22 cellular contexts compared by ENCODE assay signal in genomic region chr3:106197532-106198187, GRCh38.
DNase-seq lines count a peak whose midpoint lies in the region; ATAC-seq and TF ChIP-seq lines count a peak whose summit lies in the region.
"Had no signal": no experiment of that assay in that cellular context is flagged by ENCODE, and none has a peak within 500 bp of the region (broad histone marks: within the 10 kb centered on the region; RNA-seq: fewer than 3 reads in every experiment).

No MANE protein-coding gene starts in this region.

- ATAC-seq in WTC11 (no peak), esophagus mucosa (no peak)
- ATAC-seq: upper lobe of right lung had no signal

- TF ChIP-seq CTCF in WTC11 (IDR thresholded peaks at IDR 0.05) (no peak), brain microvascular endothelial cell (IDR thresholded peaks at IDR 0.05; ENCODE audit: low read depth, low read length, missing control alignments) (no peak)

- no peak overlapping the region for H3K4me3 ChIP-seq in brain microvascular endothelial cell (ENCODE audit: low read depth, low read length)
- no peak overlapping the region for H3K4me3 ChIP-seq in CD8-positive, alpha-beta memory T cell (ENCODE audit: low read length)
- no peak overlapping the region for H3K4me3 ChIP-seq in CD4-positive, alpha-beta memory T cell (ENCODE audit: low read length in 2 of 2)
- H3K4me3 ChIP-seq: breast epithelium, coronary artery, GM23248, lung, PC-9, spleen, upper lobe of right lung had no signal

- POLR2A ChIA-PET in activated CD4-positive, alpha-beta memory T cell treated with anti-CD3 and anti-CD28 coated beads for 36 hours (lab: Charles Lee) = no interaction called here
- POLR2A ChIA-PET in activated CD4-positive, alpha-beta memory T cell treated with anti-CD3 and anti-CD28 coated beads, Interleukin-2, amount 10 ng/mL, durations not matched to agents 7 days and 5 days (lab: Charles Lee) = no interaction called here
- POLR2A ChIA-PET in WTC11 (lab: Charles Lee) = no interaction called here
- POLR2A ChIA-PET in CD8-positive, alpha-beta memory T cell (lab: Charles Lee) = no interaction called here
- POLR2A ChIA-PET in CD4-positive, alpha-beta memory T cell (lab: Charles Lee; ENCODE audit: partially characterized antibody) = no interaction called here

- H3K4me1 Mint-ChIP-seq in activated CD4-positive, alpha-beta memory T cell treated with anti-CD3 and anti-CD28 coated beads for 36 hours (ENCODE audit: low read depth) = peaks cover 9% of the 10 kb centered on the region
- H3K4me1 Mint-ChIP-seq in activated CD4-positive, alpha-beta memory T cell treated with anti-CD3 and anti-CD28 coated beads, Interleukin-2, amount 10 ng/mL, durations not matched to agents 7 days and 5 days = peaks cover 7% of the 10 kb centered on the region
- no peaks in the 10 kb centered on the region for H3K4me1 Mint-ChIP-seq in WTC11
- H3K4me1 Mint-ChIP-seq in stimulated activated naive CD8-positive, alpha-beta T cell treated with anti-CD3 and anti-CD28 coated beads, Interleukin-15, Interleukin-2, amounts not matched to agents 100 ng/mL and 50 ng/mL, for 24 hours (ENCODE audit: low read depth) = peaks cover 18% of the 10 kb centered on the region
- H3K4me1 Mint-ChIP-seq in CD8-positive, alpha-beta memory T cell = peaks cover 6 to 13% (median 13%) of the 10 kb centered on the region in 3 donors
- H3K4me1 Mint-ChIP-seq in CD4-positive, alpha-beta memory T cell = peaks cover 3 to 8% (median 4%) of the 10 kb centered on the region in 4 donors

- H3K9me3 ChIP-seq in CD8-positive, alpha-beta memory T cell (ENCODE audit: low read length) = no peaks in the 10 kb centered on the region
- H3K9me3 ChIP-seq in CD4-positive, alpha-beta memory T cell (ENCODE audit: control insufficient read depth in 1 of 2, low read length in 2 of 2) = no peaks in the 10 kb centered on the region
- H3K9me3 ChIP-seq: BE2C, breast epithelium, spleen, upper lobe of right lung had no signal

- H3K27me3 Mint-ChIP-seq in activated CD4-positive, alpha-beta memory T cell treated with anti-CD3 and anti-CD28 coated beads for 36 hours = no peaks in the 10 kb centered on the region
- peaks cover 2% of the 10 kb centered on the region for H3K27me3 Mint-ChIP-seq in activated CD4-positive, alpha-beta memory T cell treated with anti-CD3 and anti-CD28 coated beads, Interleukin-2, amount 10 ng/mL, durations not matched to agents 7 days and 5 days
- H3K27me3 Mint-ChIP-seq in WTC11 (ENCODE audit: low read depth) = no peaks in the 10 kb centered on the region
- no peaks in the 10 kb centered on the region for H3K27me3 Mint-ChIP-seq in stimulated activated naive CD8-positive, alpha-beta T cell treated with anti-CD3 and anti-CD28 coated beads, Interleukin-15, Interleukin-2, amounts not matched to agents 100 ng/mL and 50 ng/mL, for 24 hours
- peaks cover 0 to 2% of the 10 kb centered on the region in 2 donors for H3K27me3 Mint-ChIP-seq in CD8-positive, alpha-beta memory T cell
- H3K27me3 Mint-ChIP-seq in CD4-positive, alpha-beta memory T cell = peaks cover 0 to 2% of the 10 kb centered on the region in 2 donors

- no peaks in the 10 kb centered on the region for H3K36me3 Mint-ChIP-seq in activated CD4-positive, alpha-beta memory T cell treated with anti-CD3 and anti-CD28 coated beads for 36 hours
- H3K36me3 Mint-ChIP-seq in activated CD4-positive, alpha-beta memory T cell treated with anti-CD3 and anti-CD28 coated beads, Interleukin-2, amount 10 ng/mL, durations not matched to agents 7 days and 5 days (ENCODE audit: low read depth) = peaks cover 33% of the 10 kb centered on the region
- no peaks in the 10 kb centered on the region for H3K36me3 Mint-ChIP-seq in WTC11
- H3K36me3 Mint-ChIP-seq in stimulated activated naive CD8-positive, alpha-beta T cell treated with anti-CD3 and anti-CD28 coated beads, Interleukin-15, Interleukin-2, amounts not matched to agents 100 ng/mL and 50 ng/mL, for 24 hours (ENCODE audit: low read depth) = peaks cover 15% of the 10 kb centered on the region
- H3K36me3 Mint-ChIP-seq in CD8-positive, alpha-beta memory T cell = peaks cover 0 to 26% (median 9%) of the 10 kb centered on the region in 3 donors
- H3K36me3 Mint-ChIP-seq in CD4-positive, alpha-beta memory T cell = peaks cover 0 to 19% of the 10 kb centered on the region in 2 donors

- no peak overlapping the region for H3K4me3 Mint-ChIP-seq in activated CD4-positive, alpha-beta memory T cell treated with anti-CD3 and anti-CD28 coated beads for 36 hours
- no peak overlapping the region for H3K4me3 Mint-ChIP-seq in activated CD4-positive, alpha-beta memory T cell treated with anti-CD3 and anti-CD28 coated beads, Interleukin-2, amount 10 ng/mL, durations not matched to agents 7 days and 5 days
- H3K4me3 Mint-ChIP-seq in WTC11 = no peak overlapping the region
- no peak overlapping the region for H3K4me3 Mint-ChIP-seq in stimulated activated naive CD8-positive, alpha-beta T cell treated with anti-CD3 and anti-CD28 coated beads, Interleukin-15, Interleukin-2, amounts not matched to agents 100 ng/mL and 50 ng/mL, for 24 hours
- H3K4me3 Mint-ChIP-seq in CD8-positive, alpha-beta memory T cell = no peak overlapping the region
- no peak overlapping the region for H3K4me3 Mint-ChIP-seq in CD4-positive, alpha-beta memory T cell

- no peak overlapping the region for H3K27ac ChIP-seq in brain microvascular endothelial cell
- H3K27ac ChIP-seq in CD8-positive, alpha-beta memory T cell (ENCODE audit: low read depth, low read length) = no peak overlapping the region
- no peak overlapping the region for H3K27ac ChIP-seq in CD4-positive, alpha-beta memory T cell (ENCODE audit: low read depth, low read length)
- H3K27ac ChIP-seq: coronary artery, GM23248, PC-9, spleen, upper lobe of right lung had no signal

- H3K4me1 ChIP-seq in CD8-positive, alpha-beta memory T cell (ENCODE audit: insufficient read depth, low read length) = peaks cover 5% of the 10 kb centered on the region
- H3K4me1 ChIP-seq in CD4-positive, alpha-beta memory T cell (ENCODE audit: insufficient read depth, low read length) = no peaks in the 10 kb centered on the region
- H3K4me1 ChIP-seq: breast epithelium, spleen, upper lobe of right lung had no signal

- no peaks in the 10 kb centered on the region for H3K36me3 ChIP-seq in brain microvascular endothelial cell (replicated peaks)
- H3K36me3 ChIP-seq in CD8-positive, alpha-beta memory T cell (ENCODE audit: insufficient read depth, low read length) = no peaks in the 10 kb centered on the region
- no peaks in the 10 kb centered on the region for H3K36me3 ChIP-seq in CD4-positive, alpha-beta memory T cell (ENCODE audit: insufficient read depth, low read length)
- H3K36me3 ChIP-seq: BE2C, breast epithelium, spleen, upper lobe of right lung had no signal

- intact Hi-C loops in activated CD4-positive, alpha-beta memory T cell treated with anti-CD3 and anti-CD28 coated beads for 36 hours (cut with micrococcal nuclease) = no loop called here
- intact Hi-C loops in CD4-positive, alpha-beta memory T cell (cut with micrococcal nuclease) = no loop called here

- no peak for DNase-seq in activated CD4-positive, alpha-beta memory T cell treated with anti-CD3 and anti-CD28 coated beads for 36 hours
- no peak for DNase-seq in activated CD4-positive, alpha-beta memory T cell treated with anti-CD3 and anti-CD28 coated beads, Interleukin-2, amount 10 ng/mL, durations not matched to agents 7 days and 5 days
- DNase-seq in WTC11 (ENCODE audit: low spot score) (no peak), brain microvascular endothelial cell (peak; percentile 15)
- no peak for DNase-seq in CD8-positive, alpha-beta memory T cell
- no peak for DNase-seq in CD4-positive, alpha-beta memory T cell
- DNase-seq: activated CD4-positive, alpha-beta T cell treated with anti-CD3 and anti-CD28 coated beads, Interleukin-2, amount 50 U/mL, for 4 hours; BE2C; GM23248; NCI-H1048; NCI-H2029; NCI-H226; PC-9; SHP77; spleen; stimulated activated CD4-positive, alpha-beta T cell treated with anti-CD3 and anti-CD28 coated beads, Interleukin-4, amount 100 ng/mL, for 24 hours; upper lobe of right lung had no signal

- CTCF ChIA-PET in activated CD4-positive, alpha-beta memory T cell treated with anti-CD3 and anti-CD28 coated beads for 36 hours (lab: Charles Lee) = interaction anchor here (0.6 kb wide), 1 partner anchor 376 kb away, joined by 3 read pairs; no protein-coding TSS in a partner anchor
- CTCF ChIA-PET in activated CD4-positive, alpha-beta memory T cell treated with anti-CD3 and anti-CD28 coated beads, Interleukin-2, amount 10 ng/mL, durations not matched to agents 7 days and 5 days (lab: Charles Lee) = no interaction called here
- CTCF ChIA-PET in WTC11 (lab: Charles Lee) = no interaction called here
- CTCF ChIA-PET in CD8-positive, alpha-beta memory T cell (lab: Charles Lee) = no interaction called here
- CTCF ChIA-PET in CD4-positive, alpha-beta memory T cell (lab: Charles Lee; ENCODE audit: partially characterized antibody) = no interaction called here

- H3K27ac Mint-ChIP-seq in activated CD4-positive, alpha-beta memory T cell treated with anti-CD3 and anti-CD28 coated beads for 36 hours = peak overlapping the region; percentile 0
- no peak overlapping the region for H3K27ac Mint-ChIP-seq in activated CD4-positive, alpha-beta memory T cell treated with anti-CD3 and anti-CD28 coated beads, Interleukin-2, amount 10 ng/mL, durations not matched to agents 7 days and 5 days
- peak overlapping the region; percentile 10; the same call in 1 of the 2 replicates for H3K27ac Mint-ChIP-seq in WTC11
- peak overlapping the region; percentile 42 for H3K27ac Mint-ChIP-seq in stimulated activated naive CD8-positive, alpha-beta T cell treated with anti-CD3 and anti-CD28 coated beads, Interleukin-15, Interleukin-2, amounts not matched to agents 100 ng/mL and 50 ng/mL, for 24 hours
- peak overlapping the region in 1 of 8 donors; percentile 5 for H3K27ac Mint-ChIP-seq in CD8-positive, alpha-beta memory T cell
- no peak overlapping the region for H3K27ac Mint-ChIP-seq in CD4-positive, alpha-beta memory T cell

- no peaks in the 10 kb centered on the region for H3K27me3 ChIP-seq in brain microvascular endothelial cell (replicated peaks)
- no peaks in the 10 kb centered on the region for H3K27me3 ChIP-seq in CD8-positive, alpha-beta memory T cell (ENCODE audit: insufficient read depth, low read length, poor library complexity, severe bottlenecking)
- H3K27me3 ChIP-seq in CD4-positive, alpha-beta memory T cell (ENCODE audit: insufficient read depth, low read length) = no peaks in the 10 kb centered on the region
- H3K27me3 ChIP-seq: BE2C, breast epithelium, spleen, upper lobe of right lung had no signal

- peaks cover 9% of the 10 kb centered on the region for H3K9me3 Mint-ChIP-seq in activated CD4-positive, alpha-beta memory T cell treated with anti-CD3 and anti-CD28 coated beads for 36 hours
- H3K9me3 Mint-ChIP-seq in activated CD4-positive, alpha-beta memory T cell treated with anti-CD3 and anti-CD28 coated beads, Interleukin-2, amount 10 ng/mL, durations not matched to agents 7 days and 5 days = peaks cover 22% of the 10 kb centered on the region
- peaks cover 17% of the 10 kb centered on the region for H3K9me3 Mint-ChIP-seq in WTC11
- H3K9me3 Mint-ChIP-seq in stimulated activated naive CD8-positive, alpha-beta T cell treated with anti-CD3 and anti-CD28 coated beads, Interleukin-15, Interleukin-2, amounts not matched to agents 100 ng/mL and 50 ng/mL, for 24 hours = peaks cover 23% of the 10 kb centered on the region
- peaks cover 0 to 2% (median 0%) of the 10 kb centered on the region in 5 donors for H3K9me3 Mint-ChIP-seq in CD8-positive, alpha-beta memory T cell
- H3K9me3 Mint-ChIP-seq in CD4-positive, alpha-beta memory T cell = peaks cover 0 to 7% (median 0%) of the 10 kb centered on the region in 8 donors

- in situ Hi-C loops in brain microvascular endothelial cell (cut with HindIII; ENCODE audit: low pct_ligation_motif_present, low sequenced_read_pairs) = no loop called here

Comparison
In these comparisons a context has a peak if more than half of its experiments do, and no peak if none do; other contexts are left out.
1. H3K27ac Mint-ChIP-seq: peak in activated CD4-positive, alpha-beta memory T cell treated with anti-CD3 and anti-CD28 coated beads for 36 hours (single experiment), WTC11 (single experiment) and stimulated activated naive CD8-positive, alpha-beta T cell treated with anti-CD3 and anti-CD28 coated beads, Interleukin-15, Interleukin-2, amounts not matched to agents 100 ng/mL and 50 ng/mL, for 24 hours (single experiment); none in activated CD4-positive, alpha-beta memory T cell treated with anti-CD3 and anti-CD28 coated beads, Interleukin-2, amount 10 ng/mL, durations not matched to agents 7 days and 5 days (single experiment) and CD4-positive, alpha-beta memory T cell (0 of 7).